ENCODE assay signal across 15 cellular contexts in the genomic region with DNA sequence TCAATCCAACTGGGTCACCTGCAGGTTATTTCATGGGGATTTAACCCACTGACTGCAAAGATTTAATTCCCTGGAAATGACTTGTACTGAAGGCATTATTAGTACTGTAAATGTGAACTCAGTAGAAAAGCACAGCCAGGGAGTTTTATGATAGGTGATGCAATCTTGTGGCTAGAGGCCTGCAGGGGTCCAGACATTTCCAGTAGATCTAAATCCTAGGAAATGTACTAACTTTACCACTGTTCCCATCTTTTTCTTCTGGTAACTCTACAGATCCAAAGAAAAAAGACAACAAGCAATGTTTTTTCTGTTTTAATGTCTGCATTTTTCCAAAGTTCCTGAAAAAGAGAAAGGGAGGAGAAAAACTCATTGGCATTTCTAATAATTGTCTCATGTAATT.
DNase-seq lines count a peak whose midpoint lies in the region; ATAC-seq, FAIRE-seq and TF ChIP-seq lines count a peak whose summit lies in the region.
"Had no signal": no experiment of that assay in that cellular context is flagged by ENCODE, and none has a peak within 500 bp of the region (broad histone marks: within the 10 kb centered on the region; RNA-seq: fewer than 3 reads in every experiment).

No MANE protein-coding gene starts in this region.

- no peak overlapping the region for H3K27ac Mint-ChIP-seq in MCF 10A (ENCODE audit: low read depth, unreplicated experiment)

- H3K9me3 ChIP-seq in breast epithelium = no peaks in the 10 kb centered on the region
- 0 out of 2 replicates have a peak, but pooled peaks cover 3% of the 10 kb centered on the region for H3K9me3 ChIP-seq in SJCRH30 (replicated peaks)
- H3K9me3 ChIP-seq: thyroid gland had no signal

- no peaks in the 10 kb centered on the region for H3K27me3 Mint-ChIP-seq in MCF 10A (ENCODE audit: insufficient read depth, unreplicated experiment)

- intact Hi-C loops in MCF 10A (cut with micrococcal nuclease) = no loop called here
- intact Hi-C loops in breast epithelium (cut with DNase I; ENCODE audit: low total_unique reads) = no loop called here

- DNase-seq in MCF 10A (ENCODE audit: unreplicated experiment) = peak; percentile 34
- no peak for DNase-seq in breast epithelium (ENCODE audit: low spot score in 2 of 2)
- DNase-seq in SJCRH30 = peak; percentile 17 to 54
- peak; percentile 52 for DNase-seq in fibroblast of peridontal ligament (ENCODE audit: extremely low read depth)
- peak; percentile 6 for DNase-seq in urothelium cell line (ENCODE audit: low spot score)
- no peak for DNase-seq in SKM-1 treated with dmso at 0.1 percent for 144 hours (lab: John Stamatoyannopoulos, UW; ENCODE audit: unreplicated experiment)
- DNase-seq: activated CD4-positive, alpha-beta T cell treated with anti-CD3 and anti-CD28 coated beads for 1 hour; anterior cingulate cortex; NCI-H2107; stimulated activated CD8-positive, alpha-beta memory T cell treated with anti-CD3 and anti-CD28 coated beads, Interleukin-4, amount 100 ng/mL, for 48 hours; thyroid gland had no signal

- H3K36me3 Mint-ChIP-seq in MCF 10A (ENCODE audit: insufficient read depth, unreplicated experiment) = no peaks in the 10 kb centered on the region

- H3K36me3 ChIP-seq in breast epithelium (no peaks in the 10 kb centered on the region), SJCRH30 (no peaks in the 10 kb centered on the region)
- H3K36me3 ChIP-seq: thyroid gland had no signal

- H3K4me3 ChIP-seq in breast epithelium (no peak overlapping the region), SJCRH30 (no peak overlapping the region)
- H3K4me3 ChIP-seq: thyroid gland had no signal

- no peaks in the 10 kb centered on the region for H3K4me1 ChIP-seq in breast epithelium
- H3K4me1 ChIP-seq in SJCRH30 = peaks cover 5% of the 10 kb centered on the region; the same call in 1 of the 2 replicates
- H3K4me1 ChIP-seq: thyroid gland had no signal

- POLR2A ChIA-PET in MCF 10A (lab: Yijun Ruan, JAX) = no interaction called here

- ATAC-seq in HG02885 (IDR thresholded peaks at IDR 0.05; ENCODE audit: poor library complexity, unreplicated experiment) = no peak
- no peak for ATAC-seq in GM19463 (IDR thresholded peaks at IDR 0.05; ENCODE audit: unreplicated experiment)
- ATAC-seq: HepG2 had no signal

- H3K27me3 ChIP-seq in breast epithelium = no peaks in the 10 kb centered on the region
- no peaks in the 10 kb centered on the region for H3K27me3 ChIP-seq in SJCRH30
- H3K27me3 ChIP-seq: thyroid gland had no signal

- H3K9me3 Mint-ChIP-seq in MCF 10A (ENCODE audit: unreplicated experiment) = peaks cover 8% of the 10 kb centered on the region

- H3K27ac ChIP-seq in breast epithelium (no peak overlapping the region), SJCRH30 (no peak overlapping the region)
- H3K27ac ChIP-seq: thyroid gland had no signal

- no peaks in the 10 kb centered on the region for H3K4me1 Mint-ChIP-seq in MCF 10A (ENCODE audit: insufficient read depth, unreplicated experiment)

- FAIRE-seq in urothelium cell line (lab: Jason Lieb, UNC) = no peak
- FAIRE-seq: HepG2, keratinocyte had no signal

- no peak for TF ChIP-seq CTCF in MCF 10A (IDR thresholded peaks at IDR 0.05; ENCODE audit: unreplicated experiment)
- no peak for TF ChIP-seq CTCF in breast epithelium (IDR thresholded peaks at IDR 0.05)

- no peak overlapping the region for H3K4me3 Mint-ChIP-seq in MCF 10A (ENCODE audit: unreplicated experiment)

- CTCF ChIA-PET in MCF 10A (lab: Yijun Ruan, JAX) = interaction anchor here (0.7 kb wide), 1 partner anchor 16 kb away, joined by 3 read pairs; no protein-coding TSS in a partner anchor

- no TSS peak for BruUV-seq in MCF 10A (replicated peaks; lab: Mats Ljungman, UMichigan)

- no peak for TF ChIP-seq POLR2A in breast epithelium (IDR thresholded peaks at IDR 0.05)

Comparison
In these comparisons a context has a peak if more than half of its experiments do, and no peak if none do; other contexts are left out.
1. DNase-seq: peak in MCF 10A (single experiment), SJCRH30 (2 of 2), fibroblast of peridontal ligament (single experiment) and urothelium cell line (single experiment); none in breast epithelium (0 of 2) and SKM-1 treated with dmso at 0.1 percent for 144 hours (single experiment).